In genomic region chr4:36348403-36348938, GRCh38 we compare ENCODE assay signal across 8 cellular contexts.
DNase-seq lines count a peak whose midpoint lies in the region; ATAC-seq, FAIRE-seq and TF ChIP-seq lines count a peak whose summit lies in the region.

No MANE protein-coding gene starts in this region.

- 29 to 37% methylated on average over 4 of the region's 4 CpGs for WGBS in pancreas, 2 donors
- WGBS in mesenchymal stem cell, result 70% methylated on average over 3 of the region's 4 CpGs

- no peak overlapping the region for H4K8ac ChIP-seq in mesenchymal stem cell (ENCODE audit: low read length)

- H3K23ac ChIP-seq in mesenchymal stem cell (ENCODE audit: low read length in 2 of 2), result no peak overlapping the region

- no peak overlapping the region for H2AK5ac ChIP-seq in mesenchymal stem cell (ENCODE audit: low read length, severe bottlenecking)

- intact Hi-C loops in pancreas (cut with DNase I), result no loop called here

- DNase-seq in NAMALWA (ENCODE audit: low spot score), result peak; percentile 24
- DNase-seq in pancreas, result no peak
- no peak for DNase-seq in OCI-M2 (lab: John Stamatoyannopoulos, UW; ENCODE audit: unreplicated experiment)
- no peak for DNase-seq in NCI-H1930 (lab: John Stamatoyannopoulos, UW)
- DNase-seq in T-helper 9 cell, result no peak
- no peak for DNase-seq in mesenchymal stem cell

- no peak overlapping the region for H4K91ac ChIP-seq in mesenchymal stem cell (ENCODE audit: low read length)

- H3K4me3 ChIP-seq in pancreas, result no peak overlapping the region
- H3K4me3 ChIP-seq in mesenchymal stem cell (ENCODE audit: insufficient read depth in 1 of 2, low read depth in 1 of 2, low read length in 2 of 2), result no peak overlapping the region

- peak; percentile 86 for ATAC-seq in GM18861 (IDR thresholded peaks at IDR 0.05; ENCODE audit: unreplicated experiment)
- peak; percentile 93 for ATAC-seq in GM21723 (IDR thresholded peaks at IDR 0.05; ENCODE audit: unreplicated experiment)
- ATAC-seq in pancreas, result peak in 3 of 4 donors; percentile 61 to 78 (median 66)

- no peaks in the 10 kb centered on the region for H3K79me1 ChIP-seq in mesenchymal stem cell (replicated peaks; ENCODE audit: low read length, poor library complexity, severe bottlenecking)

- no peak overlapping the region for H3K18ac ChIP-seq in mesenchymal stem cell (ENCODE audit: low read depth in 1 of 2, low read length in 2 of 2)

- H3K9me3 ChIP-seq in pancreas (no peaks in the 10 kb centered on the region), mesenchymal stem cell (ENCODE audit: control insufficient read depth, low read length) (no peaks in the 10 kb centered on the region)

- TF ChIP-seq CTCF in pancreas (IDR thresholded peaks at IDR 0.05), result no peak

- no peak overlapping the region for H3K4ac ChIP-seq in mesenchymal stem cell (ENCODE audit: low read depth in 1 of 2, low read length in 2 of 2)

- no peak overlapping the region for H3K9ac ChIP-seq in mesenchymal stem cell (ENCODE audit: low read length)

- no peak overlapping the region for H2BK120ac ChIP-seq in mesenchymal stem cell (ENCODE audit: low read depth, low read length)

- H3K4me1 ChIP-seq in pancreas (no peaks in the 10 kb centered on the region), mesenchymal stem cell (ENCODE audit: control insufficient read depth, insufficient read depth, low read depth, low read length) (peaks cover 2% of the 10 kb centered on the region)

- no peak overlapping the region for H3K27ac ChIP-seq in pancreas
- H3K27ac ChIP-seq in mesenchymal stem cell (ENCODE audit: low read length, poor library complexity, severe bottlenecking), result no peak overlapping the region

- H2AFZ ChIP-seq in mesenchymal stem cell (ENCODE audit: low read depth, low read length), result no peak overlapping the region

- no peak overlapping the region for H2BK5ac ChIP-seq in mesenchymal stem cell (ENCODE audit: low read depth, low read length, poor library complexity, severe bottlenecking)

- H3K14ac ChIP-seq in mesenchymal stem cell (ENCODE audit: low read length in 2 of 2), result no peak overlapping the region

- H2BK12ac ChIP-seq in mesenchymal stem cell (ENCODE audit: low read length in 2 of 2), result no peak overlapping the region

- no peaks in the 10 kb centered on the region for H3K27me3 ChIP-seq in pancreas
- no peaks in the 10 kb centered on the region for H3K27me3 ChIP-seq in mesenchymal stem cell (ENCODE audit: control insufficient read depth in 1 of 2, insufficient read depth in 1 of 2, low read length in 2 of 2)

- no peak overlapping the region for H2BK15ac ChIP-seq in mesenchymal stem cell (ENCODE audit: low read depth, poor library complexity, severe bottlenecking)

- no peak for FAIRE-seq in pancreas (lab: Jason Lieb, UNC)

- no peaks in the 10 kb centered on the region for H3K36me3 ChIP-seq in pancreas
- H3K36me3 ChIP-seq in mesenchymal stem cell (ENCODE audit: control insufficient read depth in 1 of 2, insufficient read depth in 2 of 2, low read depth in 1 of 2, low read length in 2 of 2), result no peaks in the 10 kb centered on the region

- no peak overlapping the region for H3K4me2 ChIP-seq in mesenchymal stem cell (ENCODE audit: low read length, poor library complexity, severe bottlenecking)
